In genomic region chr12:120132863-120133385, GRCh38 we compare ENCODE assay signal across 11 cellular contexts. TPM values are rescaled to one million over a fixed set of nuclear protein-coding genes. Genes with fewer than 3 reads are reported as not detected.
DNase-seq lines count a peak whose midpoint lies in the region; ATAC-seq, FAIRE-seq and TF ChIP-seq lines count a peak whose summit lies in the region.
"Had no signal": no experiment of that assay in that cellular context is flagged by ENCODE, and none has a peak within 500 bp of the region (broad histone marks: within the 10 kb centered on the region; RNA-seq: fewer than 3 reads in every experiment).

No MANE protein-coding gene starts in this region.

- no peak for TF ChIP-seq CTCF in GM20000 (IDR thresholded peaks at IDR 0.05; ENCODE audit: extremely low read depth, missing control alignments)
- TF ChIP-seq CTCF in GM12878 (IDR thresholded peaks at IDR 0.05 in 2 of 3, conservative IDR thresholded peaks at IDR 0.05 in 1 of 3; ENCODE audit: control insufficient read depth in 2 of 3, extremely low read depth in 1 of 3, insufficient read depth in 1 of 3, low read depth in 3 of 3, low read length in 3 of 3): no peak
- no peak for TF ChIP-seq CTCF in upper lobe of left lung (IDR thresholded peaks at IDR 0.05)
- TF ChIP-seq CTCF in tibial nerve (IDR thresholded peaks at IDR 0.05): no peak

- DNase-seq in GM18507 (ENCODE audit: extremely low spot score, insufficient read length, low read depth): peak; percentile 36
- peak; percentile 76 for DNase-seq in GM20000 (ENCODE audit: low spot score)
- peak; percentile 92 for DNase-seq in GM12878 (ENCODE audit: low read depth, low spot score)
- no peak for DNase-seq in NOMO-1 (lab: John Stamatoyannopoulos, UW; ENCODE audit: unreplicated experiment in 2 of 2)
- no peak for DNase-seq in upper lobe of left lung
- no peak for DNase-seq in cortex of kidney (lab: John Stamatoyannopoulos, UW)
- no peak for DNase-seq in tibial nerve (ENCODE audit: low spot score in 2 of 2)
- DNase-seq: activated CD8-positive, alpha-beta memory T cell treated with anti-CD3 and anti-CD28 coated beads, Interleukin-2, amount 10 ng/mL, durations not matched to agents 7 days and 5 days; DMS 273 treated with DMSO at 0.1 percent for 48 hours had no signal

- no peak overlapping the region for H2AFZ ChIP-seq in GM12878 (ENCODE audit: control insufficient read depth, low read depth, low read length)

- CTCF ChIA-PET in GM12878 (lab: Yijun Ruan, JAX): interaction anchor here (0.8 to 4.9 kb wide), 5 partner anchors 12 to 69 kb away, joined by 3 to 57 read pairs (median 18); partner anchors contain the start of genes RAB35 and RPLP0

- WGBS in GM12878 (ENCODE audit: insufficient coverage, insufficient replicate concordance, low lambda C conversion rate, missing lambda C conversion rate): 0% methylated on average over 6 of the region's 6 CpGs
- 82 to 96% methylated on average over 4 to 5 of the region's 6 CpGs for WGBS in upper lobe of left lung, 2 donors
- 85 to 93% methylated on average over 6 of the region's 6 CpGs for WGBS in tibial nerve, 2 donors

- POLR2A ChIA-PET in GM12878 (lab: Charles Lee): interaction anchor here (0.6 to 8.1 kb wide), 9 partner anchors 8 to 69 kb away, joined by 3 to 141 read pairs (median 7); partner anchors contain the start of genes RAB35 and RPLP0

- H3K9me3 ChIP-seq in GM12878 (replicated peaks; ENCODE audit: control insufficient read depth, insufficient read depth, low read length) (no peaks in the 10 kb centered on the region), upper lobe of left lung (no peaks in the 10 kb centered on the region), tibial nerve (no peaks in the 10 kb centered on the region)

- TF ChIP-seq EP300 in GM12878 (IDR thresholded peaks at IDR 0.05; ENCODE audit: borderline replicate concordance in 1 of 2, control insufficient read depth in 1 of 2, low read depth in 2 of 2, low read length in 2 of 2) (peak; percentile 51 to 58; a peak in 2 of 4 replicates), upper lobe of left lung (IDR thresholded peaks at IDR 0.05) (no peak), tibial nerve (IDR thresholded peaks at IDR 0.05) (no peak)

- RAD21 ChIA-PET in GM12878 (lab: Charles Lee; ENCODE audit: unreplicated experiment): interaction anchor here (1.2 to 4.2 kb wide), 6 partner anchors 14 to 68 kb away, joined by 3 to 118 read pairs (median 6); partner anchors contain the start of genes RAB35 and RPLP0

- no peaks in the 10 kb centered on the region for H4K20me1 ChIP-seq in GM12878 (ENCODE audit: control insufficient read depth, insufficient read depth)

- H3K79me2 ChIP-seq in GM12878 (ENCODE audit: control insufficient read depth, insufficient read depth, low read length): no peaks in the 10 kb centered on the region; the same call in 1 of the 2 replicates

- H3K9ac ChIP-seq in GM12878 (ENCODE audit: control insufficient read depth, insufficient read depth, low read length): peak overlapping the region; percentile 49

- in situ Hi-C loops in GM12878 (cut with MboI): no loop called here

- peak overlapping the region; percentile 84 for H3K27ac ChIP-seq in GM12878 (ENCODE audit: control insufficient read depth, insufficient read depth)
- no peak overlapping the region for H3K27ac ChIP-seq in upper lobe of left lung
- no peak overlapping the region for H3K27ac ChIP-seq in tibial nerve
- H3K27ac ChIP-seq: coronary artery had no signal

- TF ChIP-seq RAD21 in GM12878 (IDR thresholded peaks at IDR 0.05; ENCODE audit: insufficient read depth, low read depth, low read length): no peak

- H3K4me1 ChIP-seq in GM12878 (ENCODE audit: control insufficient read depth, insufficient read depth, low read length) (peaks cover 31% of the 10 kb centered on the region), upper lobe of left lung (no peaks in the 10 kb centered on the region), tibial nerve (no peaks in the 10 kb centered on the region)

- FAIRE-seq in GM18507 (lab: Jason Lieb, UNC) (peak; percentile 97), GM12878 (lab: Jason Lieb, UNC) (peak; percentile 99)

- intact Hi-C loops in GM12878 (cut with micrococcal nuclease; ENCODE audit: unreplicated experiment): loop anchor here (2.0 kb wide), 1 partner anchor 14 kb away; no protein-coding TSS in a partner anchor

- H3K36me3 ChIP-seq in GM12878 (ENCODE audit: control insufficient read depth in 2 of 2, insufficient read depth in 2 of 2, low read length in 1 of 2) (peaks cover 54 to 60% of the 10 kb centered on the region in 2 experiments), upper lobe of left lung (peaks cover 62 to 100% (median 99%) of the 10 kb centered on the region in 4 donors), tibial nerve (peaks cover 8 to 100% (median 67%) of the 10 kb centered on the region in 3 donors)

- SMC1A ChIA-PET in GM12878 (lab: Charles Lee; ENCODE audit: uncharacterized antibody, unreplicated experiment): interaction anchor here (0.6 to 4.9 kb wide), 11 partner anchors 14 to 142 kb away, joined by 3 to 142 read pairs (median 4); partner anchors contain the start of genes RAB35 and RPLP0

- no TSS peak for BruUV-seq in GM12878 (replicated peaks; lab: Mats Ljungman, UMichigan)

- ATAC-seq in HG03066 (IDR thresholded peaks at IDR 0.05; ENCODE audit: low read depth, unreplicated experiment): peak; percentile 92
- peak; percentile 95 for ATAC-seq in GM12878
- ATAC-seq in upper lobe of left lung (ENCODE audit: low FRiP score in 2 of 2): no peak
- ATAC-seq: activated CD8-positive, alpha-beta memory T cell treated with anti-CD3 and anti-CD28 coated beads, Interleukin-2, amount 10 ng/mL, durations not matched to agents 7 days and 5 days had no signal

- H3K4me3 ChIP-seq in GM12878 (peak overlapping the region; percentile 42; the same call in 1 of the 2 replicates), upper lobe of left lung (no peak overlapping the region), tibial nerve (no peak overlapping the region)
- H3K4me3 ChIP-seq: coronary artery had no signal

- peak; percentile 78 for TF ChIP-seq POLR2A in GM12878 (IDR thresholded peaks at IDR 0.05; ENCODE audit: low read depth, low read length)
- no peak for TF ChIP-seq POLR2A in upper lobe of left lung (IDR thresholded peaks at IDR 0.05)
- no peak for TF ChIP-seq POLR2A in tibial nerve (IDR thresholded peaks at IDR 0.05)

- H3K27me3 ChIP-seq in GM12878 (replicated peaks in 1 of 2; ENCODE audit: control insufficient read depth in 2 of 2, insufficient read depth in 2 of 2, low read length in 1 of 2): no peaks in the 10 kb centered on the region
- H3K27me3 ChIP-seq in upper lobe of left lung: no peaks in the 10 kb centered on the region
- no peaks in the 10 kb centered on the region for H3K27me3 ChIP-seq in tibial nerve

- peak overlapping the region; percentile 98 for H3K4me2 ChIP-seq in GM12878 (ENCODE audit: control insufficient read depth, insufficient read depth)

TF ChIP-seq in GM12878, 131 proteins besides CTCF, POLR2A, EP300 and RAD21 (continues in another document):
- peak; percentile 91 for TF ChIP-seq TBL1XR1 (IDR thresholded peaks at IDR 0.05; ENCODE audit: low read depth, low read length)
- no peak for TF ChIP-seq E2F4 (IDR thresholded peaks at IDR 0.05; ENCODE audit: low read depth, low read length)
- TF ChIP-seq ATF3 (IDR thresholded peaks at IDR 0.05; ENCODE audit: borderline replicate concordance, extremely low read depth, low read depth, low read length): no peak
- TF ChIP-seq TCF3 (IDR thresholded peaks at IDR 0.05; ENCODE audit: borderline replicate concordance, insufficient read depth, low read depth, low read length): peak; percentile 89
- no peak for TF ChIP-seq HSF1 (IDR thresholded peaks at IDR 0.05; ENCODE audit: low read depth, low read length)

RNA-seq across cellular contexts. Expression of gene RAB35, which starts 16.4 kb away (rescaled TPM):
- 17.3 and 17.4 TPM in 2 replicates for total RNA-seq in GM12878 (2013; cell fraction: nucleolus; rRNA removed)
- total RNA-seq in GM12878 (2014; rRNA removed) (50.6 and 57.2 TPM in 2 replicates), GM12878 (2014; rRNA removed; fragmentation: Illumina TruSeq; extraction: Trizol) (33.1 and 37.3 TPM in 2 replicates), GM12878 (2021) (89.4 and 99.2 TPM in 2 replicates), upper lobe of left lung (10 to 100 TPM; 14.2 to 63.1 (median 23.2) TPM), tibial nerve (10 to 100 TPM; 22.8 to 30.8 (median 26.2) TPM)
- 30.2 TPM for polyA plus RNA-seq in GM12878 (2011; ENCODE audit: low read depth)
- polyA plus RNA-seq in GM12878 (2011; rRNA removed) (68.7 and 87.1 TPM in 2 replicates), GM12878 (2014; fragmentation: Illumina TruSeq; extraction: Trizol) (28.9 and 44.7 TPM in 2 replicates), GM12878 (2014; fragmentation: Nextera tagmentation; extraction: Ambion mirVana) (1 to 10 TPM in 1 of 2 experiments, under 1 TPM in 1; 0.76 to 2.0 TPM), GM12878 (2014; rRNA removed) (73.0 and 78.9 TPM in 2 replicates), GM12878 (2016; fragmentation: Nextera tagmentation; extraction: Ambion mirVana) (10 to 100 TPM; 42.4 to 42.9 TPM)
- 67.3 and 76.1 TPM in 2 replicates for polyA plus RNA-seq in GM12878 (2011; cell fraction: cytosol; rRNA removed)
- polyA plus RNA-seq in GM12878 (2011; cell fraction: nucleus; rRNA removed): 75.4 and 101 TPM in 2 replicates
- polyA plus RNA-seq in GM12878 (2012): 56.3 and 69.3 TPM in 2 replicates
- polyA minus RNA-seq in GM12878 (2011; rRNA and poly(A)+ RNA removed): 59.2 and 76.6 TPM in 2 replicates
- 26.9 and 27.4 TPM in 2 replicates for polyA minus RNA-seq in GM12878 (2011; cell fraction: cytosol; rRNA and poly(A)+ RNA removed)
- polyA minus RNA-seq in GM12878 (2011; cell fraction: nucleus; rRNA and poly(A)+ RNA removed): 8.9 and 19.6 TPM in 2 replicates

Comparison
In these comparisons a context has a peak if more than half of its experiments do, and no peak if none do; other contexts are left out.
1. DNase-seq: peak in GM18507 (single experiment), GM20000 (single experiment) and GM12878 (single experiment); none in NOMO-1 (0 of 2), upper lobe of left lung (0 of 2), cortex of kidney (single experiment) and tibial nerve (0 of 2).
2. ATAC-seq: peak in HG03066 (single experiment) and GM12878 (single experiment); none in upper lobe of left lung (0 of 2).